ENCODE assay signal across 20 cellular contexts in the genomic region with DNA sequence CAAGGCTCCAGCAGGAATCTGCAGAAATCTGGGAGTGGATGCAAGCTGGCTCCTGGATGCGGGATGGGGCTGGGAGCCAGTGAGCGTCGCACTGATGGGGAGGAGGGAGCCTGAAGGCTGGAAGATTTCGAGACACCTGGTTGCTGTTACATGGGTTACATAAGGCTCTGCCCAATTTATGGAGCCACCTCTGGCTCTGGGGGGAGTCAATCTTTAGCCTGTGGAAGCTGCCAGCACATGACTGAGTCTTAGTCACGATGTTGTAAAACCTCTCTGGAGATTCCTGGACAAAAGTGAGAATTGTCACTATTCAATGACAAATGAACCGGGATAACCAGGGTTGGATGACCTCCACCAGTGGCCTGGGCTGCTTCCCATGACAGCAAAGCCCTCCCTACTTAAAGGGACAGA. TPM values are rescaled to one million over a fixed set of nuclear protein-coding genes. Genes with fewer than 3 reads are reported as not detected.
DNase-seq lines count a peak whose midpoint lies in the region; ATAC-seq and FAIRE-seq lines count a peak whose summit lies in the region.
"Had no signal": no experiment of that assay in that cellular context is flagged by ENCODE, and none has a peak within 500 bp of the region (broad histone marks: within the 10 kb centered on the region; RNA-seq: fewer than 3 reads in every experiment).

No MANE protein-coding gene starts in this region.

- no peak for FAIRE-seq in urothelium cell line (lab: Jason Lieb, UNC)
- FAIRE-seq: pancreas, small intestine had no signal

- H3F3A ChIP-seq in GM23248 (ENCODE audit: insufficient read depth) = no peaks in the 10 kb centered on the region

- no peak overlapping the region for H2AFZ ChIP-seq in GM23248

- 0 to 2% methylated on average over 6 of the region's 6 CpGs for WGBS in GM23248 (ENCODE audit: low coverage in 1 of 2, low lambda C conversion rate in 2 of 2, missing lambda C conversion rate in 2 of 2), 2 experiments

- no peak overlapping the region for H3K4me3 ChIP-seq in GM23248
- H3K4me3 ChIP-seq: lower lobe of right lung, pancreas had no signal

- peak; percentile 43 for DNase-seq in GM23248
- peak; percentile 22 for DNase-seq in SW480 (ENCODE audit: low spot score)
- peak; percentile 41 for DNase-seq in left ventricle myocardium superior
- DNase-seq in urothelium cell line (ENCODE audit: low spot score) = peak; percentile 12
- no peak for DNase-seq in Kasumi-1 (lab: John Stamatoyannopoulos, UW)
- DNase-seq in activated gamma-delta T cell treated with Interleukin-2 at 50 U/mL for 16 hours = no peak
- DNase-seq in stimulated activated CD4-positive, alpha-beta T cell treated with anti-CD3 and anti-CD28 coated beads, Interleukin-4, amount 100 ng/mL, for 1 hour = no peak
- DNase-seq: activated CD4-positive, CD25-positive, alpha-beta regulatory T cell; activated CD8-positive, alpha-beta memory T cell treated with anti-CD3 and anti-CD28 coated beads for 24 hours; activated T-cell treated with anti-CD3 and anti-CD28 coated beads, Interleukin-2, amount 50 U/mL, for 72 hours; brain microvascular endothelial cell; lower lobe of right lung; NCI-H2081; NCI-H510A; SIG-M5; small intestine; stimulated activated CD4-positive, alpha-beta T cell treated with anti-CD3 and anti-CD28 coated beads, Interleukin-4, amount 100 ng/mL, for 4 hours; T-helper 2 cell had no signal

- H3K79me2 ChIP-seq in GM23248 (ENCODE audit: insufficient read depth) = no peaks in the 10 kb centered on the region

- intact Hi-C loops in left ventricle myocardium superior (cut with micrococcal nuclease) = no loop called here

- H3K27me3 ChIP-seq in GM23248 (replicated peaks; ENCODE audit: insufficient read depth) = peaks cover 51% of the 10 kb centered on the region
- H3K27me3 ChIP-seq: brain microvascular endothelial cell, pancreas had no signal

- H3K4me1 ChIP-seq in GM23248 (ENCODE audit: insufficient read depth) = no peaks in the 10 kb centered on the region

- peak; percentile 50 for ATAC-seq in left ventricle myocardium superior
- ATAC-seq: activated T-cell treated with anti-CD3 and anti-CD28 coated beads, Interleukin-2, amount 50 U/mL, for 72 hours had no signal

- H3K9me2 ChIP-seq in GM23248 (ENCODE audit: insufficient read depth) = no peaks in the 10 kb centered on the region

- no peak overlapping the region for H3K4me2 ChIP-seq in GM23248 (ENCODE audit: unreplicated experiment)

- no peaks in the 10 kb centered on the region for H4K20me1 ChIP-seq in GM23248 (ENCODE audit: insufficient read depth)

- no peak overlapping the region for H3K9ac ChIP-seq in GM23248

- in situ Hi-C loops in GM23248 (cut with MboI) = no loop called here

- no peaks in the 10 kb centered on the region for H3K36me3 ChIP-seq in GM23248 (ENCODE audit: low read depth)
- H3K36me3 ChIP-seq: brain microvascular endothelial cell, lower lobe of right lung, pancreas had no signal

- no peaks in the 10 kb centered on the region for H3K9me3 ChIP-seq in GM23248 (ENCODE audit: low read depth)
- H3K9me3 ChIP-seq: lower lobe of right lung, pancreas had no signal

- no peak overlapping the region for H3K27ac ChIP-seq in GM23248
- H3K27ac ChIP-seq: brain microvascular endothelial cell, lower lobe of right lung, pancreas had no signal

RNA-seq across cellular contexts. Expression of a gene that starts 51.1 kb away (rescaled TPM):
- total RNA-seq in GM23248 (2014; rRNA removed; shearing (Covaris generic)) = not detected in 2 replicates
- polyA plus RNA-seq in GM23248 (2016; fragmentation: Nextera tagmentation; extraction: Ambion mirVana) = not detected in 2 replicates
- total RNA-seq in left ventricle myocardium superior = 77.8 TPM
- total RNA-seq: activated T-cell treated with anti-CD3 and anti-CD28 coated beads, Interleukin-2, amount 50 U/mL, for 72 hours had no signal
- polyA plus RNA-seq: BJ had no signal

Comparison
In these comparisons a context has a peak if more than half of its experiments do, and no peak if none do; other contexts are left out.
1. DNase-seq: peak in GM23248 (single experiment), SW480 (single experiment), left ventricle myocardium superior (single experiment) and urothelium cell line (single experiment); none in Kasumi-1 (0 of 2), activated gamma-delta T cell treated with Interleukin-2 at 50 U/mL for 16 hours (single experiment) and stimulated activated CD4-positive, alpha-beta T cell treated with anti-CD3 and anti-CD28 coated beads, Interleukin-4, amount 100 ng/mL, for 1 hour (single experiment).
2. RNA of a gene that starts 51.1 kb away (total RNA-seq): 77.8 TPM in left ventricle myocardium superior (single experiment); not detected in GM23248; every median in the first group is over 10 times any median in the second.